15 cellular contexts compared by ENCODE assay signal in the genomic region with DNA sequence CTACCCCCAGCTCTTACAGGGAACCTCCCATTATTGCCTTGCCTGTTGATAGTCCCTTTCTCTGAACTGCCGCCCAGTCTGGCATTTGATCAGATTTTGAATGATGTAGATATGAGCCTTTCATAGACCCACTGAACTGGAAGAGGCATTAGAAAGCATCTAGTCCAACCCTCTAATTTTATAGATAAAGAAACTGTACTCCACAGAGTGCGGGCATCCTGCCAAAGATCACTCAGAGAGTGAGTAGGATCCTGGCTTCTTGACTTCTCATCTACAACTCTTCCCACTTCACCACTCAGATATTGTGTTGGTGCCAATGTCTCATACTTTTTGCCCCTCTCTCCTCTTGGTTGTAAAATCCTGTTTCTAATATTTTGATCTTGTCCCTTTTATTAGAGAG.
DNase-seq lines count a peak whose midpoint lies in the region; ATAC-seq and TF ChIP-seq lines count a peak whose summit lies in the region.
"Had no signal": no experiment of that assay in that cellular context is flagged by ENCODE, and none has a peak within 500 bp of the region (broad histone marks: within the 10 kb centered on the region; RNA-seq: fewer than 3 reads in every experiment).

No MANE protein-coding gene starts in this region.

- intact Hi-C loops in esophagus muscularis mucosa (cut with DNase I) (no loop called here), vagina (cut with DNase I) (no loop called here)

- peak; percentile 83 for DNase-seq in COR-L47 (lab: John Stamatoyannopoulos, UW)
- peak; percentile 59 for DNase-seq in NCI-H1092 (lab: John Stamatoyannopoulos, UW)
- DNase-seq in OCI-M1 (lab: John Stamatoyannopoulos, UW) = peak; percentile 82
- DNase-seq in esophagus muscularis mucosa (ENCODE audit: extremely low spot score) = peak; percentile 79
- no peak for DNase-seq in left lobe of liver (ENCODE audit: low spot score)
- DNase-seq in cerebellum (ENCODE audit: low spot score) = no peak
- no peak for DNase-seq in A172 (ENCODE audit: low spot score)
- no peak for DNase-seq in vagina (ENCODE audit: extremely low spot score in 2 of 2)
- DNase-seq: activated naive CD4-positive, alpha-beta T cell treated with anti-CD3 and anti-CD28 coated beads, Interleukin-2, amount 50 U/mL, for 16 hours; Caco-2; KBM-7; NCI-H446 treated with DMSO at 0.1 percent for 48 hours; T-helper 9 cell had no signal

- H3K27ac ChIP-seq in esophagus muscularis mucosa (replicated peaks in 1 of 4) (no peak overlapping the region), vagina (no peak overlapping the region)

- 83% methylated on average over 2 of the region's 2 CpGs for WGBS in esophagus muscularis mucosa

- TF ChIP-seq POLR2A in esophagus muscularis mucosa (IDR thresholded peaks at IDR 0.05; ENCODE audit: low read depth) (no peak), vagina (IDR thresholded peaks at IDR 0.05) (no peak)

- no peaks in the 10 kb centered on the region for H3K27me3 ChIP-seq in esophagus muscularis mucosa
- H3K27me3 ChIP-seq in vagina = no peaks in the 10 kb centered on the region

- TF ChIP-seq CTCF in esophagus muscularis mucosa (IDR thresholded peaks at IDR 0.05) (no peak), vagina (IDR thresholded peaks at IDR 0.05) (no peak)

- no peak for TF ChIP-seq EP300 in esophagus muscularis mucosa (IDR thresholded peaks at IDR 0.05)

- H3K4me3 ChIP-seq in esophagus muscularis mucosa = no peak overlapping the region
- no peak overlapping the region for H3K4me3 ChIP-seq in vagina

- no peaks in the 10 kb centered on the region for H3K36me3 ChIP-seq in esophagus muscularis mucosa
- no peaks in the 10 kb centered on the region for H3K36me3 ChIP-seq in vagina

- no peaks in the 10 kb centered on the region for H3K9me3 ChIP-seq in esophagus muscularis mucosa
- no peaks in the 10 kb centered on the region for H3K9me3 ChIP-seq in vagina
- H3K9me3 ChIP-seq: Caco-2 had no signal

- no peak for ATAC-seq in left lobe of liver
- ATAC-seq: esophagus mucosa, Right ventricle myocardium inferior had no signal

- H3K4me1 ChIP-seq in esophagus muscularis mucosa = no peaks in the 10 kb centered on the region
- H3K4me1 ChIP-seq in vagina = no peaks in the 10 kb centered on the region
- H3K4me1 ChIP-seq: Caco-2 had no signal

Comparison
In these comparisons a context has a peak if more than half of its experiments do, and no peak if none do; other contexts are left out.
1. DNase-seq: peak in COR-L47 (single experiment), NCI-H1092 (single experiment), OCI-M1 (single experiment) and esophagus muscularis mucosa (single experiment); none in left lobe of liver (single experiment), cerebellum (single experiment), A172 (single experiment) and vagina (0 of 2).